ENCODE assay signal across 1 cellular context in the genomic region with DNA sequence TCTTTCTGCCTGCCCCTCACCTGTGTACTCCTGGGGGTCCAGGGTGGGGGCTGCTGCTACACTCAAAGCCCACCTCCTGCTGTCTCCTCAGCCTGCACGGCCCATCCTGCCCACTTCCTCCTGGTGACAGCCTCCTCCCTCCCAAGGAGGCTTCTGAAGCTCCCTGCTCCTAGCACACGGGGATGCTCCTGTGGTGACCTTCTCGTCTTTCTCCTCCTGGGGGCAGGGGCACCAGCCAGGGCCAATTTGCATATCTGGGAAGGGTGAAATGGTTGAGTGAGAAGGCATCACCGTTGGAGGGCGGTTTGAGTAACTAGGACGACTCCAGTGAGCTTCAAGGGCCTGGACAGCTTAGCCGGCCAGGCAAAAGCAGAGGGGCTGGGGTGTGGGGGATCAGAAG.
TF ChIP-seq lines count a peak whose summit lies in the region.

No MANE protein-coding gene starts in this region.

TF ChIP-seq in GM23338, 12 proteins besides CTCF, POLR2A, EP300 and RAD21 (continued from another document):
- no peak for TF ChIP-seq ZNF462 (CRISPR knock-in tag; IDR thresholded peaks at IDR 0.05)
- TF ChIP-seq, protein P1, sequence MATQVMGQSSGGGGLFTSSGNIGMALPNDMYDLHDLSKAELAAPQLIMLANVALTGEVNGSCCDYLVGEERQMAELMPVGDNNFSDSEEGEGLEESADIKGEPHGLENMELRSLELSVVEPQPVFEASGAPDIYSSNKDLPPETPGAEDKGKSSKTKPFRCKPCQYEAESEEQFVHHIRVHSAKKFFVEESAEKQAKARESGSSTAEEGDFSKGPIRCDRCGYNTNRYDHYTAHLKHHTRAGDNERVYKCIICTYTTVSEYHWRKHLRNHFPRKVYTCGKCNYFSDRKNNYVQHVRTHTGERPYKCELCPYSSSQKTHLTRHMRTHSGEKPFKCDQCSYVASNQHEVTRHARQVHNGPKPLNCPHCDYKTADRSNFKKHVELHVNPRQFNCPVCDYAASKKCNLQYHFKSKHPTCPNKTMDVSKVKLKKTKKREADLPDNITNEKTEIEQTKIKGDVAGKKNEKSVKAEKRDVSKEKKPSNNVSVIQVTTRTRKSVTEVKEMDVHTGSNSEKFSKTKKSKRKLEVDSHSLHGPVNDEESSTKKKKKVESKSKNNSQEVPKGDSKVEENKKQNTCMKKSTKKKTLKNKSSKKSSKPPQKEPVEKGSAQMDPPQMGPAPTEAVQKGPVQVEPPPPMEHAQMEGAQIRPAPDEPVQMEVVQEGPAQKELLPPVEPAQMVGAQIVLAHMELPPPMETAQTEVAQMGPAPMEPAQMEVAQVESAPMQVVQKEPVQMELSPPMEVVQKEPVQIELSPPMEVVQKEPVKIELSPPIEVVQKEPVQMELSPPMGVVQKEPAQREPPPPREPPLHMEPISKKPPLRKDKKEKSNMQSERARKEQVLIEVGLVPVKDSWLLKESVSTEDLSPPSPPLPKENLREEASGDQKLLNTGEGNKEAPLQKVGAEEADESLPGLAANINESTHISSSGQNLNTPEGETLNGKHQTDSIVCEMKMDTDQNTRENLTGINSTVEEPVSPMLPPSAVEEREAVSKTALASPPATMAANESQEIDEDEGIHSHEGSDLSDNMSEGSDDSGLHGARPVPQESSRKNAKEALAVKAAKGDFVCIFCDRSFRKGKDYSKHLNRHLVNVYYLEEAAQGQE (IDR thresholded peaks at IDR 0.05; ENCODE audit: unreplicated experiment), result no peak
- TF ChIP-seq EZH2phosphoT487 (IDR thresholded peaks at IDR 0.05; ENCODE audit: unreplicated experiment), result no peak
